Comparison of ENCODE assay signal across 8 cellular contexts in the genomic region with DNA sequence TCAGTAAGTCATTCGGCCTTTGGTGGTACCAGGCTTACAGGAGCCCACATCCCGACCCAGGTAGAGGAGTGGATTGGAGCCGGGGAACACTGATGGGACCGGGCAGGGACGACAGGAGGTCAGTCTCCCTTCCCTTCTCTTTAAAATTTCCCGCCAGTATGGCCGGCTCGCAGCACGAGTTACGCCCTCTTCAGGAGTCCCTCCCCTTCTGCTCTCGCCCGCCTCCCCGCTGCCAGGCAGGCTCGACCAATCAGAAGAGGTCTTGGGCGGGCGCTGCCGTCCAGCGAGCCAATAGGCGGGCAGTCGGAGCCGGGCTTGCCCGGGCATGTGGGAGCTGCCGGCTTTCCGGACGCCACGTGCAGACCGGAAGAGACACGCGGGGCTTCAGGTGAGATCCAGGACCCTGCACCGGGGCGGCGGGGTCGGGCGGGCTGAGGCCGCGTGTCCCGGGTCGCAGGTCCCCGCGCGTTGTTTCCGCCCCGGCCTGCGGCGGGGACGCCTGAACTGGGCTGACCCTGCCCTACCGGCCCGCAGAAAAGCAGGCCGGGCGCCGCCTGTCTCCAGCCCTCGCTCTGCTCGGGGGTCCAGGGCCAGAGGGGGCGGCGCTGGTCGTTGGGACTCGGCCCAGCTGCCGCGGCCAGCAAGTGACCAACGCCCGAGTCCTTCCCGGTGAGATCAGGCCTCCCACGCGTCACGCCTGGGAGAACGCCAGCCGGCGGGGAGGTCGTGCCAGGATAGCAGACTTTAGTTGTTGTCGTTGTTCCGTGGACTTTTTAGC. TPM values are rescaled to one million over a fixed set of nuclear protein-coding genes. Genes with fewer than 3 reads are reported as not detected.
DNase-seq lines count a peak whose midpoint lies in the region; ATAC-seq, FAIRE-seq and TF ChIP-seq lines count a peak whose summit lies in the region.

A gene with protein sequence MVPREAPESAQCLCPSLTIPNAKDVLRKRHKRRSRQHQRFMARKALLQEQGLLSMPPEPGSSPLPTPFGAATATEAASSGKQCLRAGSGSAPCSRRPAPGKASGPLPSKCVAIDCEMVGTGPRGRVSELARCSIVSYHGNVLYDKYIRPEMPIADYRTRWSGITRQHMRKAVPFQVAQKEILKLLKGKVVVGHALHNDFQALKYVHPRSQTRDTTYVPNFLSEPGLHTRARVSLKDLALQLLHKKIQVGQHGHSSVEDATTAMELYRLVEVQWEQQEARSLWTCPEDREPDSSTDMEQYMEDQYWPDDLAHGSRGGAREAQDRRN (plus strand): TSS at position 346 of the 778 bp plus-strand sequence. CDS start 4,870 bp downstream, outside the sequence.

- H3K36me3 Mint-ChIP-seq in naive thymus-derived CD8-positive, alpha-beta T cell: peaks cover 0 to 3% (median 0%) of the 10 kb centered on the region in 3 donors
- peaks cover 24 to 26% of the 10 kb centered on the region in 2 donors for H3K36me3 Mint-ChIP-seq in stimulated activated naive B cell treated with anti-CD40 and anti-IgM and Interleukin-4, amounts not matched to agents 10 μg/mL and 1 μg/mL and 100 μg/mL, for 72 hours

- peaks cover 50% of the 10 kb centered on the region for H3K79me2 ChIP-seq in fibroblast of lung (ENCODE audit: control insufficient read depth, insufficient read depth, low read length)

- H4K20me1 ChIP-seq in fibroblast of lung (ENCODE audit: control insufficient read depth, extremely low read depth, insufficient read depth, low read length): no peaks in the 10 kb centered on the region

- peaks cover 3% of the 10 kb centered on the region for H3K36me3 ChIP-seq in fibroblast of lung (ENCODE audit: control insufficient read depth, insufficient read depth, low read length)

- H3K4me1 ChIP-seq in fibroblast of lung (ENCODE audit: control insufficient read depth, extremely low read depth, insufficient read depth, low read length): peaks cover 17% of the 10 kb centered on the region

- POLR2A ChIA-PET in RWPE1 (lab: Yijun Ruan, JAX; ENCODE audit: low non-redundant PET): no interaction called here
- POLR2A ChIA-PET in naive thymus-derived CD8-positive, alpha-beta T cell (lab: Charles Lee): interaction anchor here (0.5 to 2.1 kb wide), 9 partner anchors 9 to 155 kb away, joined by 3 to 16 read pairs (median 7); a partner anchor contains a TSS

- peak; percentile 85 to 87 for ATAC-seq in naive thymus-derived CD8-positive, alpha-beta T cell
- ATAC-seq in stimulated activated naive B cell treated with anti-CD40 and anti-IgM and Interleukin-4, amounts not matched to agents 10 μg/mL and 1 μg/mL and 100 μg/mL, for 72 hours (replicated peaks): peak; percentile 83 to 86

- DNase-seq in ELF-1 (ENCODE audit: low read depth, low spot score): peak; percentile 99
- DNase-seq in H54 (ENCODE audit: insufficient read length, low spot score): peak; percentile 74
- DNase-seq in LoVo (ENCODE audit: low spot score): peak; percentile 98
- peak; percentile 99 for DNase-seq in RWPE1 (ENCODE audit: low spot score)
- DNase-seq in activated T-helper 1 cell treated with anti-CD3 and anti-CD28 coated beads, Interleukin-2, amount 50 U/mL, for 16 hours (ENCODE audit: low read depth in 1 of 2, low spot score in 1 of 2): peak; percentile 84 to 92
- peak; percentile 95 for DNase-seq in fibroblast of lung (ENCODE audit: low read depth in 2 of 2)
- DNase-seq in naive thymus-derived CD8-positive, alpha-beta T cell: peak; percentile 90 to 97 (median 94)
- DNase-seq in stimulated activated naive B cell treated with anti-CD40 and anti-IgM and Interleukin-4, amounts not matched to agents 10 μg/mL and 1 μg/mL and 100 μg/mL, for 72 hours: peak; percentile 97

- no peaks in the 10 kb centered on the region for H3K27me3 ChIP-seq in fibroblast of lung (ENCODE audit: control insufficient read depth, insufficient read depth, low read length)

- H3K9me3 Mint-ChIP-seq in naive thymus-derived CD8-positive, alpha-beta T cell: no peaks in the 10 kb centered on the region
- no peaks in the 10 kb centered on the region for H3K9me3 Mint-ChIP-seq in stimulated activated naive B cell treated with anti-CD40 and anti-IgM and Interleukin-4, amounts not matched to agents 10 μg/mL and 1 μg/mL and 100 μg/mL, for 72 hours

- H3K4me2 ChIP-seq in fibroblast of lung (ENCODE audit: extremely low read depth, insufficient read depth, low read length): peak within 1 kb of the TSS; percentile 96

- peak within 1 kb of the TSS; percentile 85 to 97 (median 92) for H3K4me3 Mint-ChIP-seq in naive thymus-derived CD8-positive, alpha-beta T cell
- peak within 1 kb of the TSS; percentile 91 to 96 for H3K4me3 Mint-ChIP-seq in stimulated activated naive B cell treated with anti-CD40 and anti-IgM and Interleukin-4, amounts not matched to agents 10 μg/mL and 1 μg/mL and 100 μg/mL, for 72 hours

- H2AFZ ChIP-seq in fibroblast of lung (ENCODE audit: low read length): peak within 1 kb of the TSS; percentile 9

- H3K27me3 Mint-ChIP-seq in naive thymus-derived CD8-positive, alpha-beta T cell: peaks cover 0 to 9% (median 6%) of the 10 kb centered on the region in 5 donors
- H3K27me3 Mint-ChIP-seq in stimulated activated naive B cell treated with anti-CD40 and anti-IgM and Interleukin-4, amounts not matched to agents 10 μg/mL and 1 μg/mL and 100 μg/mL, for 72 hours: peaks cover 6 to 18% of the 10 kb centered on the region in 2 donors

- TF ChIP-seq POLR2A in H54 (IDR thresholded peaks at IDR 0.05; ENCODE audit: low read depth, low read length): peak; percentile 52

- FAIRE-seq in H54 (lab: Jason Lieb, UNC): no peak

- TF ChIP-seq CTCF in RWPE1 (conservative IDR thresholded peaks at IDR 0.05; ENCODE audit: low read depth) (no peak), fibroblast of lung (conservative IDR thresholded peaks at IDR 0.05 in 1 of 2, IDR thresholded peaks at IDR 0.05 in 1 of 2; ENCODE audit: low read depth in 1 of 2, low read length in 2 of 2) (no peak)

- peak within 1 kb of the TSS; percentile 87 to 100 (median 96) for H3K27ac Mint-ChIP-seq in naive thymus-derived CD8-positive, alpha-beta T cell
- H3K27ac Mint-ChIP-seq in stimulated activated naive B cell treated with anti-CD40 and anti-IgM and Interleukin-4, amounts not matched to agents 10 μg/mL and 1 μg/mL and 100 μg/mL, for 72 hours: peak within 1 kb of the TSS; percentile 99

- H3K9me3 ChIP-seq in fibroblast of lung (ENCODE audit: control insufficient read depth, insufficient read depth, low read depth, low read length): no peaks in the 10 kb centered on the region

- peak within 1 kb of the TSS; percentile 88 for H3K27ac ChIP-seq in RWPE1
- H3K27ac ChIP-seq in fibroblast of lung (ENCODE audit: insufficient read depth, low read length): peak within 1 kb of the TSS; percentile 97

- peak within 1 kb of the TSS; percentile 99 for H3K9ac ChIP-seq in fibroblast of lung (ENCODE audit: insufficient read depth, low read length)

- CTCF ChIA-PET in RWPE1 (lab: Yijun Ruan, JAX): no interaction called here

- H3K4me1 Mint-ChIP-seq in naive thymus-derived CD8-positive, alpha-beta T cell: peaks cover 29 to 49% (median 45%) of the 10 kb centered on the region in 4 donors
- peaks cover 26 to 34% of the 10 kb centered on the region in 2 donors for H3K4me1 Mint-ChIP-seq in stimulated activated naive B cell treated with anti-CD40 and anti-IgM and Interleukin-4, amounts not matched to agents 10 μg/mL and 1 μg/mL and 100 μg/mL, for 72 hours

- H3K4me3 ChIP-seq in fibroblast of lung (replicated peaks in 1 of 4; ENCODE audit: control extremely low read depth in 1 of 4, insufficient read depth in 1 of 4, low read depth in 3 of 4, low read length in 4 of 4): peak within 1 kb of the TSS; percentile 83 to 90 (median 87)

RNA-seq across cellular contexts. Expression of the gene that starts here (rescaled TPM):
- total RNA-seq in fibroblast of lung: 68.1 and 83.7 TPM in 2 replicates
- polyA plus RNA-seq in fibroblast of lung: 18.5 and 27.7 TPM in 2 replicates
- polyA plus RNA-seq in fibroblast of lung (2012): 17.7 and 30.2 TPM in 2 replicates
- 35.1 and 60.8 TPM in 2 replicates for polyA minus RNA-seq in fibroblast of lung (ENCODE audit: low replicate concordance)
- total RNA-seq in naive thymus-derived CD8-positive, alpha-beta T cell: 10 to 100 TPM; 49.6 to 51.6 TPM
- polyA plus RNA-seq in naive thymus-derived CD8-positive, alpha-beta T cell: 10 to 100 TPM; 18.0 to 32.9 (median 25.7) TPM

Comparison
In these comparisons a context has a peak if more than half of its experiments do, and no peak if none do; other contexts are left out.
1. Peak in every context shown above with its lines: DNase-seq, ATAC-seq, H3K4me3 ChIP-seq and H3K27ac ChIP-seq.